Comparison of ENCODE assay signal across 13 cellular contexts in genomic region chr1:19734472-19734999, GRCh38.
DNase-seq lines count a peak whose midpoint lies in the region; ATAC-seq, FAIRE-seq and TF ChIP-seq lines count a peak whose summit lies in the region.
"Had no signal": no experiment of that assay in that cellular context is flagged by ENCODE, and none has a peak within 500 bp of the region (broad histone marks: within the 10 kb centered on the region; RNA-seq: fewer than 3 reads in every experiment).

No MANE protein-coding gene starts in this region.

- no peak overlapping the region for H3K27ac ChIP-seq in HepG2 (ENCODE audit: extremely low read length, insufficient read depth, low read length)
- H3K27ac ChIP-seq in right lobe of liver, result no peak overlapping the region
- H3K27ac ChIP-seq: upper lobe of left lung had no signal

- H3K27me3 ChIP-seq in HepG2 (ENCODE audit: control insufficient read depth in 1 of 2, insufficient read depth in 2 of 2, low read length in 2 of 2) (no peaks in the 10 kb centered on the region), right lobe of liver (no peaks in the 10 kb centered on the region)
- H3K27me3 ChIP-seq: upper lobe of left lung had no signal

- TF ChIP-seq CTCF in HepG2 (CRISPR knock-in tag; IDR thresholded peaks at IDR 0.05) (no peak), right lobe of liver (IDR thresholded peaks at IDR 0.05) (no peak), choroid plexus epithelial cell (conservative IDR thresholded peaks at IDR 0.05; ENCODE audit: low read depth, low read length) (no peak), GM13976 (IDR thresholded peaks at IDR 0.05; ENCODE audit: borderline replicate concordance, control extremely low read depth, extremely low read depth, insufficient read depth, missing control alignments) (no peak)

- H3K4me1 ChIP-seq in HepG2 (ENCODE audit: insufficient read depth, low read length), result no peaks in the 10 kb centered on the region
- H3K4me1 ChIP-seq in right lobe of liver, result peaks cover 0 to 20% (median 8%) of the 10 kb centered on the region in 4 donors
- H3K4me1 ChIP-seq: upper lobe of left lung had no signal

- no peak overlapping the region for H3K9ac ChIP-seq in HepG2 (ENCODE audit: insufficient read depth, low read depth, low read length)

- H3K4me2 ChIP-seq in HepG2 (ENCODE audit: low read depth, low read length), result no peak overlapping the region

- H3K36me3 ChIP-seq in HepG2 (replicated peaks in 1 of 2; ENCODE audit: control insufficient read depth in 1 of 2, insufficient read depth in 2 of 2, low read length in 2 of 2) (no peaks in the 10 kb centered on the region), right lobe of liver (no peaks in the 10 kb centered on the region)

- FAIRE-seq in HepG2 (lab: Jason Lieb, UNC), result no peak

- H4K20me1 ChIP-seq in HepG2 (ENCODE audit: insufficient read depth, low read length), result no peaks in the 10 kb centered on the region

- DNase-seq in HepG2 (ENCODE audit: low spot score) (no peak), right lobe of liver (no peak), choroid plexus epithelial cell (ENCODE audit: low read depth) (peak; percentile 76), myocyte (ENCODE audit: low read depth) (peak; percentile 95), GM13976 (ENCODE audit: low spot score) (no peak), HuH-7.5 (ENCODE audit: low spot score) (no peak)
- DNase-seq: activated CD4-positive, alpha-beta T cell treated with anti-CD3 and anti-CD28 coated beads for 36 hours; DMS53; Kasumi-1; T-helper 17 cell; upper lobe of left lung had no signal

- no peaks in the 10 kb centered on the region for H3K79me2 ChIP-seq in HepG2 (ENCODE audit: insufficient read depth, low read length)

- peaks cover 4% of the 10 kb centered on the region; the same call in 1 of the 2 replicates for H3K9me3 ChIP-seq in HepG2 (ENCODE audit: low read length)
- H3K9me3 ChIP-seq in right lobe of liver, result no peaks in the 10 kb centered on the region

- CTCF ChIA-PET in HepG2 (lab: Yijun Ruan, JAX; ENCODE audit: low intra/inter-chr PET ratio, low total read pairs), result no interaction called here

- intact Hi-C loops in HepG2 (cut with micrococcal nuclease; ENCODE audit: unreplicated experiment), result no loop called here
- intact Hi-C loops in right lobe of liver (cut with DNase I), result no loop called here

- H2AFZ ChIP-seq in HepG2 (ENCODE audit: low read length), result no peak overlapping the region

- no TSS peak for BruUV-seq in HepG2 (replicated peaks; lab: Mats Ljungman, UMichigan)

- POLR2A ChIA-PET in HepG2 (lab: Yijun Ruan, JAX), result no interaction called here

- H3K4me3 ChIP-seq in HepG2 (replicated peaks in 1 of 3; ENCODE audit: insufficient read depth in 1 of 3, low read depth in 2 of 3, low read length in 3 of 3) (no peak overlapping the region), right lobe of liver (no peak overlapping the region), choroid plexus epithelial cell (ENCODE audit: low read depth, low read length) (no peak overlapping the region)
- H3K4me3 ChIP-seq: upper lobe of left lung had no signal

- TF ChIP-seq EP300 in HepG2 (IDR thresholded peaks at IDR 0.05; ENCODE audit: low read depth in 2 of 2, low read length in 2 of 2) (no peak), HepG2 (CRISPR knock-in tag; IDR thresholded peaks at IDR 0.05; ENCODE audit: borderline replicate concordance) (no peak)

- in situ Hi-C loops in HepG2 (cut with HindIII; ENCODE audit: extremely low pct_ligation_motif_present, low pct_unique_long_range_greater_than_20kb) (no loop called here), GM13976 (cut with MboI; ENCODE audit: low sequenced_read_pairs, unreplicated experiment) (no loop called here)

- ATAC-seq in HepG2 (no peak), right lobe of liver (no peak), HG03378 (IDR thresholded peaks at IDR 0.05; ENCODE audit: unreplicated experiment) (no peak), HG03432 (IDR thresholded peaks at IDR 0.05; ENCODE audit: unreplicated experiment) (no peak)
- ATAC-seq: activated CD4-positive, alpha-beta T cell treated with anti-CD3 and anti-CD28 coated beads for 36 hours; T-helper 17 cell had no signal

- TF ChIP-seq POLR2A in HepG2 (IDR thresholded peaks at IDR 0.05; ENCODE audit: insufficient read depth in 1 of 2, low read depth in 2 of 2, low read length in 2 of 2) (no peak), right lobe of liver (IDR thresholded peaks at IDR 0.05) (no peak)

- 67% methylated on average over 3 of the region's 8 CpGs for WGBS in HepG2 (ENCODE audit: low lambda C conversion rate)
- 88% methylated on average over 5 of the region's 8 CpGs for WGBS in right lobe of liver (ENCODE audit: insufficient coverage, low coverage, low lambda C conversion rate, missing lambda C conversion rate)

- no peak for TF ChIP-seq RAD21 in HepG2 (CRISPR knock-in tag; IDR thresholded peaks at IDR 0.05)

TF ChIP-seq in HepG2, 621 proteins besides CTCF, POLR2A, EP300 and RAD21:
- TF ChIP-seq MAFF (IDR thresholded peaks at IDR 0.05; ENCODE audit: low read depth, low read length) (no peak), LCORL (IDR thresholded peaks at IDR 0.05) (peak; percentile 84), LCORL (CRISPR knock-in tag; IDR thresholded peaks at IDR 0.05) (no peak)
TF ChIP-seq in HepG2: peak in this region for 1.

Comparison
In these comparisons a context has a peak if more than half of its experiments do, and no peak if none do; other contexts are left out.
1. DNase-seq: peak in choroid plexus epithelial cell (single experiment) and myocyte (single experiment); none in HepG2 (single experiment), right lobe of liver (0 of 3), GM13976 (single experiment) and HuH-7.5 (single experiment).